Comparison of ENCODE assay signal across 25 cellular contexts in the genomic region with DNA sequence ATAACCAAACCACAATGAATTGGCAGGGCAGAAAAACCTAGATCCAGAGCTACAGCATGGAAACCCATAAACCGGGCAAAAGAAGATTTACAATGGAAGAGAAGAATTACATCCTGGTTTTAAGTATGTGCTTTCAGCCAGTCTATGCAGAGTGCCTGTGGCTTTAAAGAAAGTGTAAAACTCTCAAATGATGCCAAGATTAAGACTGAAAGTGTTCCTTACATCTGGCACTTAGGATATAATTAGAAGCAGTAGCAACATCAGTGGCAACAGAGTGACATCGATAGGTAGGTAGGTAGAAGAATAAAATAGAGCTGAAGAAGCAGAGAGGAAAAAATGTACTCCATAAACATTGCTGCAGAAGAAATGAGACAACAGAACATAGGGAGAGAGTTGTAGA.
"Had no signal": no experiment of that assay in that cellular context is flagged by ENCODE, and none has a peak within 500 bp of the region (broad histone marks: within the 10 kb centered on the region; RNA-seq: fewer than 3 reads in every experiment).

No MANE protein-coding gene starts in this region.

- H3K4me1 ChIP-seq: foreskin keratinocyte, gastroesophageal sphincter, pancreas, stomach, thyroid gland had no signal

- H3K27me3 Mint-ChIP-seq: memory B cell had no signal

- H3K4me3 Mint-ChIP-seq: memory B cell; natural killer cell; neural crest cell; stimulated activated effector memory CD8-positive, alpha-beta T cell treated with anti-CD3 and anti-CD28 coated beads, Interleukin-12 subunit alpha, Interleukin-12 subunit beta, amount 100 ng/mL, for 72 hours had no signal

- ATAC-seq: foreskin keratinocyte; gastroesophageal sphincter; natural killer cell; pancreas; stimulated activated effector memory CD8-positive, alpha-beta T cell treated with anti-CD3 and anti-CD28 coated beads, Interleukin-12 subunit alpha, Interleukin-12 subunit beta, amount 100 ng/mL, for 72 hours had no signal

- H3K27ac Mint-ChIP-seq: memory B cell; natural killer cell; stimulated activated effector memory CD8-positive, alpha-beta T cell treated with anti-CD3 and anti-CD28 coated beads, Interleukin-12 subunit alpha, Interleukin-12 subunit beta, amount 100 ng/mL, for 72 hours had no signal

- H3K36me3 Mint-ChIP-seq: stimulated activated effector memory CD8-positive, alpha-beta T cell treated with anti-CD3 and anti-CD28 coated beads, Interleukin-12 subunit alpha, Interleukin-12 subunit beta, amount 100 ng/mL, for 72 hours had no signal

- H3K4me1 Mint-ChIP-seq: memory B cell; natural killer cell; stimulated activated effector memory CD8-positive, alpha-beta T cell treated with anti-CD3 and anti-CD28 coated beads, Interleukin-12 subunit alpha, Interleukin-12 subunit beta, amount 100 ng/mL, for 72 hours had no signal

- H3K27ac ChIP-seq: coronary artery, esophagus muscularis mucosa, foreskin keratinocyte, gastroesophageal sphincter, heart left ventricle, hepatocyte, neutrophil, pancreas, sigmoid colon, stomach, thyroid gland, vagina had no signal

- H3K9me3 ChIP-seq: esophagus muscularis mucosa, gastroesophageal sphincter, neutrophil, pancreas, sigmoid colon, stomach, thyroid gland, vagina had no signal

- H3K9me3 Mint-ChIP-seq: neural crest cell had no signal

- DNase-seq: dermis blood vessel endothelial cell; effector memory CD4-positive, alpha-beta T cell; foreskin keratinocyte; heart left ventricle; kidney; natural killer cell; pancreas; retina; sigmoid colon; stimulated activated CD4-positive, alpha-beta T cell treated with anti-CD3 and anti-CD28 coated beads, Interleukin-2, amount 100 ng/mL, for 24 hours; stimulated activated CD4-positive, alpha-beta T cell treated with anti-CD3 and anti-CD28 coated beads, Interleukin-4, amount 100 ng/mL, for 24 hours; stimulated activated naive CD4-positive, alpha-beta T cell treated with Interleukin-2 at 50 U/mL for 16 hours; stomach; thyroid gland; trophoblast cell had no signal

- H3K36me3 ChIP-seq: esophagus muscularis mucosa, gastroesophageal sphincter, heart left ventricle, neutrophil, pancreas, sigmoid colon, stomach, thyroid gland, vagina had no signal

- H3K27me3 ChIP-seq: esophagus muscularis mucosa, foreskin keratinocyte, gastroesophageal sphincter, heart left ventricle, hepatocyte, neutrophil, pancreas, sigmoid colon, stomach, thyroid gland, vagina had no signal

- H3K4me3 ChIP-seq: coronary artery, esophagus muscularis mucosa, gastroesophageal sphincter, heart left ventricle, hepatocyte, lung, pancreas, sigmoid colon, stomach, thyroid gland, vagina had no signal
